ENCODE assay signal across 8 cellular contexts in the genomic region with DNA sequence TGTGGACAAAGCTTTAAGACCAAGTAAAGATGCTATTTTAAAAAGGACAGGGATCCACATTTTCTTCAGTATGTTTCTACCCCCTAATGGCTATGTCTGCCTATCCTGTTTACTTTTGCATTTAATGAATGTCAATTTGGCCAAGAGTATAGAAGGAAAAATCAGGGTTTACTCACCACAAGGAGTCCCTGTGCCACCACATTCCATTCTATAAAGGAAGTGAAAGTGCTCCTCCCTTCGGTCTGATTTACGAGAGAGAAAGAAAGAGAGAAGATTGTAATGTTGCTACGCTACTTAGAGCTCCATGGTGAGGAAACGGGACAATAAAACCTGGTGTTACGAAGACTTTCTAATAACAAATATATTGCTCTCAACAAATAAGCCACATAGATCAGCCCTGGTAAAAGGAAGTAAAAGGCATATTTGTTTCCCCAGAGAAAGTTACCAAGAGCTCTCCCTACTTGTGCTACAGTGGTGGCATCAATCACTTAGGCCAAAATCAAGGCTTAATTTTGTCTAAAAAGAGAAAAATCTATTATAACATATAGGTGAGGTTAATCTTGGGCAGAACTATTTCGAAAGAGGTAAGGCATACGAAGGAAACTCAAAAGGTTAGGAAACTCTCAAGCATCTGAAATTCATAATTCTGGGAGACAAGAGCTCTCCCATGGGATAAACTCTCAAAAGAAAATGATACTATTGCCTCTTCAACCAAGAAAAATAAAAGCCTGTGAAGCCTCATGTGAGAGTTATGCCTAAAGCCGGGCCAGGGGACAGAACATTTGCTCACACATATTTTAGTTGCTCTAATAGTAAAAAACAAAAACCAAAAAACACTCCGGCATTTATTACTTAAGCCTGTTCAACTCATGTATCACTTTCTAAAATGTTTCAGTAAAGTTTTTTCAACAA. TPM values are rescaled to one million over a fixed set of nuclear protein-coding genes. Genes with fewer than 3 reads are reported as not detected.
DNase-seq lines count a peak whose midpoint lies in the region; ATAC-seq and TF ChIP-seq lines count a peak whose summit lies in the region.

No MANE protein-coding gene starts in this region.

- in situ Hi-C loops in GM23248 (cut with MboI), result no loop called here

- WGBS in GM23248 (ENCODE audit: low coverage in 1 of 2, low lambda C conversion rate in 2 of 2, missing lambda C conversion rate in 2 of 2), 2 experiments, result 23 to 26% methylated on average over 9 of the region's 9 CpGs
- 67% methylated on average over 9 of the region's 9 CpGs for WGBS in liver

- H3K36me3 Mint-ChIP-seq in chondrocyte (ENCODE audit: low read depth), result peaks cover 3% of the 10 kb centered on the region

- TF ChIP-seq RAD21 in liver (IDR thresholded peaks at IDR 0.05), result peak; percentile 59 to 65

- peaks cover 16% of the 10 kb centered on the region for H3K4me1 ChIP-seq in GM23248 (ENCODE audit: insufficient read depth)
- peaks cover 0 to 3% (median under 1%) of the 10 kb centered on the region in 4 donors for H3K4me1 ChIP-seq in liver (ENCODE audit: control insufficient read depth in 4 of 4, insufficient read depth in 4 of 4, low read length in 3 of 4)
- peaks cover 30% of the 10 kb centered on the region for H3K4me1 ChIP-seq in upper lobe of right lung

- ATAC-seq in upper lobe of right lung (peak; percentile 97), HG03457 (IDR thresholded peaks at IDR 0.05; ENCODE audit: unreplicated experiment) (no peak)

- H3K9me3 Mint-ChIP-seq in chondrocyte (ENCODE audit: low read depth), result no peaks in the 10 kb centered on the region

- H4K20me1 ChIP-seq in GM23248 (ENCODE audit: insufficient read depth), result no peaks in the 10 kb centered on the region

- peak overlapping the region; percentile 63 for H3K4me3 Mint-ChIP-seq in chondrocyte (ENCODE audit: unreplicated experiment)

- peak overlapping the region; percentile 78 for H2AFZ ChIP-seq in GM23248

- intact Hi-C loops in upper lobe of right lung (cut with DNase I), result no loop called here

- H3K27ac Mint-ChIP-seq in chondrocyte (ENCODE audit: unreplicated experiment), result peak overlapping the region; percentile 80

- peak; percentile 64 for DNase-seq in COR-L47 (lab: John Stamatoyannopoulos, UW)
- DNase-seq in GM23248, result peak; percentile 87
- DNase-seq in NCI-H146 (lab: John Stamatoyannopoulos, UW), result peak; percentile 77
- no peak for DNase-seq in chondrocyte (ENCODE audit: low spot score)
- DNase-seq in upper lobe of right lung, result no peak
- DNase-seq in activated naive CD4-positive, alpha-beta T cell treated with Interleukin-2 at 50 U/mL for 16 hours, result no peak

- peak; percentile 82 for TF ChIP-seq CTCF in chondrocyte (IDR thresholded peaks at IDR 0.05)
- no peak for TF ChIP-seq CTCF in liver (IDR thresholded peaks at IDR 0.05; ENCODE audit: low read depth, low read length, missing input control)
- peak; percentile 51 for TF ChIP-seq CTCF in upper lobe of right lung (IDR thresholded peaks at IDR 0.05)

- H3K9ac ChIP-seq in GM23248 (peak overlapping the region; percentile 63), liver (ENCODE audit: low read depth in 1 of 2, low read length in 2 of 2) (peak overlapping the region in 1 of 2 donors; percentile 29)

- H3K9me3 ChIP-seq in GM23248 (ENCODE audit: low read depth) (no peaks in the 10 kb centered on the region), liver (ENCODE audit: control insufficient read depth in 4 of 4, low read length in 3 of 4) (no peaks in the 10 kb centered on the region), upper lobe of right lung (no peaks in the 10 kb centered on the region)

- H3K36me3 ChIP-seq in GM23248 (ENCODE audit: low read depth), result no peaks in the 10 kb centered on the region
- peaks cover 0 to 2% (median under 1%) of the 10 kb centered on the region in 4 donors for H3K36me3 ChIP-seq in liver (ENCODE audit: control insufficient read depth in 4 of 4, insufficient read depth in 3 of 4, low read depth in 1 of 4, low read length in 3 of 4)
- peaks cover 5% of the 10 kb centered on the region for H3K36me3 ChIP-seq in upper lobe of right lung

- no peaks in the 10 kb centered on the region for H3K27me3 Mint-ChIP-seq in chondrocyte (ENCODE audit: low read depth)

- peaks cover 3% of the 10 kb centered on the region for H3F3A ChIP-seq in GM23248 (ENCODE audit: insufficient read depth)

- no peaks in the 10 kb centered on the region for H3K27me3 ChIP-seq in GM23248 (replicated peaks; ENCODE audit: insufficient read depth)
- no peaks in the 10 kb centered on the region for H3K27me3 ChIP-seq in liver (ENCODE audit: control insufficient read depth in 4 of 4, insufficient read depth in 4 of 4, low read length in 3 of 4)
- H3K27me3 ChIP-seq in upper lobe of right lung, result no peaks in the 10 kb centered on the region

- peaks cover 34% of the 10 kb centered on the region for H3K4me1 Mint-ChIP-seq in chondrocyte (ENCODE audit: low read depth)

- no peaks in the 10 kb centered on the region; the same call in 1 of the 2 replicates for H3K79me2 ChIP-seq in GM23248 (ENCODE audit: insufficient read depth)

- H3K9me2 ChIP-seq in GM23248 (ENCODE audit: insufficient read depth), result no peaks in the 10 kb centered on the region

- H3K27ac ChIP-seq in GM23248 (peak overlapping the region; percentile 50), liver (ENCODE audit: low read depth in 1 of 2, low read length in 2 of 2) (no peak overlapping the region), upper lobe of right lung (peak overlapping the region; percentile 70)

- H3K4me2 ChIP-seq in GM23248 (ENCODE audit: unreplicated experiment), result peak overlapping the region; percentile 88

- peak overlapping the region; percentile 68 for H3K4me3 ChIP-seq in GM23248
- H3K4me3 ChIP-seq in liver (ENCODE audit: low read depth in 1 of 3, low read length in 3 of 3), result no peak overlapping the region
- peak overlapping the region; percentile 33 for H3K4me3 ChIP-seq in upper lobe of right lung

TF ChIP-seq in liver, 16 proteins besides CTCF, POLR2A, EP300 and RAD21 (continues in another document):
- TF ChIP-seq, protein P1, sequence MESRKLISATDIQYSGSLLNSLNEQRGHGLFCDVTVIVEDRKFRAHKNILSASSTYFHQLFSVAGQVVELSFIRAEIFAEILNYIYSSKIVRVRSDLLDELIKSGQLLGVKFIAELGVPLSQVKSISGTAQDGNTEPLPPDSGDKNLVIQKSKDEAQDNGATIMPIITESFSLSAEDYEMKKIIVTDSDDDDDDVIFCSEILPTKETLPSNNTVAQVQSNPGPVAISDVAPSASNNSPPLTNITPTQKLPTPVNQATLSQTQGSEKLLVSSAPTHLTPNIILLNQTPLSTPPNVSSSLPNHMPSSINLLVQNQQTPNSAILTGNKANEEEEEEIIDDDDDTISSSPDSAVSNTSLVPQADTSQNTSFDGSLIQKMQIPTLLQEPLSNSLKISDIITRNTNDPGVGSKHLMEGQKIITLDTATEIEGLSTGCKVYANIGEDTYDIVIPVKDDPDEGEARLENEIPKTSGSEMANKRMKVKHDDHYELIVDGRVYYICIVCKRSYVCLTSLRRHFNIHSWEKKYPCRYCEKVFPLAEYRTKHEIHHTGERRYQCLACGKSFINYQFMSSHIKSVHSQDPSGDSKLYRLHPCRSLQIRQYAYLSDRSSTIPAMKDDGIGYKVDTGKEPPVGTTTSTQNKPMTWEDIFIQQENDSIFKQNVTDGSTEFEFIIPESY (IDR thresholded peaks at IDR 0.05), result no peak
- no peak for TF ChIP-seq FOXA1 (IDR thresholded peaks at IDR 0.05)
- TF ChIP-seq, protein P2, sequence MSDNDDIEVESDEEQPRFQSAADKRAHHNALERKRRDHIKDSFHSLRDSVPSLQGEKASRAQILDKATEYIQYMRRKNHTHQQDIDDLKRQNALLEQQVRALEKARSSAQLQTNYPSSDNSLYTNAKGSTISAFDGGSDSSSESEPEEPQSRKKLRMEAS (IDR thresholded peaks at IDR 0.05), result no peak
- TF ChIP-seq, protein P3, sequence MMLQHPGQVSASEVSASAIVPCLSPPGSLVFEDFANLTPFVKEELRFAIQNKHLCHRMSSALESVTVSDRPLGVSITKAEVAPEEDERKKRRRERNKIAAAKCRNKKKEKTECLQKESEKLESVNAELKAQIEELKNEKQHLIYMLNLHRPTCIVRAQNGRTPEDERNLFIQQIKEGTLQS (IDR thresholded peaks at IDR 0.05), result no peak
- TF ChIP-seq, protein P4, sequence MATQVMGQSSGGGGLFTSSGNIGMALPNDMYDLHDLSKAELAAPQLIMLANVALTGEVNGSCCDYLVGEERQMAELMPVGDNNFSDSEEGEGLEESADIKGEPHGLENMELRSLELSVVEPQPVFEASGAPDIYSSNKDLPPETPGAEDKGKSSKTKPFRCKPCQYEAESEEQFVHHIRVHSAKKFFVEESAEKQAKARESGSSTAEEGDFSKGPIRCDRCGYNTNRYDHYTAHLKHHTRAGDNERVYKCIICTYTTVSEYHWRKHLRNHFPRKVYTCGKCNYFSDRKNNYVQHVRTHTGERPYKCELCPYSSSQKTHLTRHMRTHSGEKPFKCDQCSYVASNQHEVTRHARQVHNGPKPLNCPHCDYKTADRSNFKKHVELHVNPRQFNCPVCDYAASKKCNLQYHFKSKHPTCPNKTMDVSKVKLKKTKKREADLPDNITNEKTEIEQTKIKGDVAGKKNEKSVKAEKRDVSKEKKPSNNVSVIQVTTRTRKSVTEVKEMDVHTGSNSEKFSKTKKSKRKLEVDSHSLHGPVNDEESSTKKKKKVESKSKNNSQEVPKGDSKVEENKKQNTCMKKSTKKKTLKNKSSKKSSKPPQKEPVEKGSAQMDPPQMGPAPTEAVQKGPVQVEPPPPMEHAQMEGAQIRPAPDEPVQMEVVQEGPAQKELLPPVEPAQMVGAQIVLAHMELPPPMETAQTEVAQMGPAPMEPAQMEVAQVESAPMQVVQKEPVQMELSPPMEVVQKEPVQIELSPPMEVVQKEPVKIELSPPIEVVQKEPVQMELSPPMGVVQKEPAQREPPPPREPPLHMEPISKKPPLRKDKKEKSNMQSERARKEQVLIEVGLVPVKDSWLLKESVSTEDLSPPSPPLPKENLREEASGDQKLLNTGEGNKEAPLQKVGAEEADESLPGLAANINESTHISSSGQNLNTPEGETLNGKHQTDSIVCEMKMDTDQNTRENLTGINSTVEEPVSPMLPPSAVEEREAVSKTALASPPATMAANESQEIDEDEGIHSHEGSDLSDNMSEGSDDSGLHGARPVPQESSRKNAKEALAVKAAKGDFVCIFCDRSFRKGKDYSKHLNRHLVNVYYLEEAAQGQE (IDR thresholded peaks at IDR 0.05), result no peak
- no peak for TF ChIP-seq FOXA2 (IDR thresholded peaks at IDR 0.05)
- no peak for TF ChIP-seq NR2F2 (IDR thresholded peaks at IDR 0.05)
- TF ChIP-seq SP1 (IDR thresholded peaks at IDR 0.05), result no peak
- no peak for TF ChIP-seq RXRA (IDR thresholded peaks at IDR 0.05)
- no peak for TF ChIP-seq YY1 (IDR thresholded peaks at IDR 0.05)
- no peak for TF ChIP-seq TAF1 (conservative IDR thresholded peaks at IDR 0.05)
- no peak for TF ChIP-seq EGR1 (IDR thresholded peaks at IDR 0.05; ENCODE audit: low read depth in 2 of 2)
- TF ChIP-seq HNF4A (conservative IDR thresholded peaks at IDR 0.05), result no peak
- no peak for TF ChIP-seq JUND (IDR thresholded peaks at IDR 0.05)

RNA-seq across cellular contexts. Expression of a gene that starts 29.5 kb away (rescaled TPM):
- total RNA-seq in GM23248 (2014; rRNA removed; shearing (Covaris generic)), result 13.2 and 16.8 TPM in 2 replicates
- polyA plus RNA-seq in GM23248 (2016; fragmentation: Nextera tagmentation; extraction: Ambion mirVana), result 7.8 and 9.7 TPM in 2 replicates
- total RNA-seq in chondrocyte, result 17.8 to 26.0 TPM (median 23.0 TPM) in 3 replicates
- 10 to 100 TPM; 29.4 to 53.7 TPM for total RNA-seq in liver
- polyA plus RNA-seq in liver, result 10 to 100 TPM; 12.2 to 14.8 TPM
- total RNA-seq in upper lobe of right lung, result 66.5 TPM

Comparison
In these comparisons a context has a peak if more than half of its experiments do, and no peak if none do; other contexts are left out.
1. DNase-seq: peak in COR-L47 (single experiment), GM23248 (single experiment) and NCI-H146 (single experiment); none in chondrocyte (single experiment), upper lobe of right lung (single experiment) and activated naive CD4-positive, alpha-beta T cell treated with Interleukin-2 at 50 U/mL for 16 hours (single experiment).
2. H3K27ac ChIP-seq: peak in GM23248 (single experiment) and upper lobe of right lung (single experiment); none in liver (0 of 2).
3. H3K4me3 ChIP-seq: peak in GM23248 (single experiment) and upper lobe of right lung (single experiment); none in liver (0 of 3).